In the genomic region with DNA sequence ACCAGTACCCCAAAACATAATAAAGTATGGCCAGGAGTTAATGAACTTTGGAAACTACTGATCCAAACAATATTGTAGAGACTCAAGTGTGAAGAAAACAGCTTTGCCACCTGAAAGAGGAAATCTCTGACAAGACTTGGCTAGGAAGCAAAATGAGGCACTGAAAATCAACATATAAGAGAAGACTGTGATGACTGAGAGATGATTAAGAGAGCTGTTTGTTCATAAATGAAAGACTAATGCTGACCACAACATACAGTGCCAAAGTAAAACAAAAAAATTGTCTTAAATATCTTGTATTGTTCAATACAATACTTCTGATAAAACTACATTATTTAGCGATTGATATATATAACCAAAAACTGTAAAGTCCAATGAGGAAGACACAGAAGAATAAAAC, we compare ENCODE assay signal across 16 cellular contexts. TPM values are rescaled to one million over a fixed set of nuclear protein-coding genes. Genes with fewer than 3 reads are reported as not detected.
DNase-seq lines count a peak whose midpoint lies in the region; ATAC-seq, FAIRE-seq and TF ChIP-seq lines count a peak whose summit lies in the region.
"Had no signal": no experiment of that assay in that cellular context is flagged by ENCODE, and none has a peak within 500 bp of the region (broad histone marks: within the 10 kb centered on the region; RNA-seq: fewer than 3 reads in every experiment).

No MANE protein-coding gene starts in this region.

- TF ChIP-seq CTCF in Loucy (conservative IDR thresholded peaks at IDR 0.05; ENCODE audit: low read length), result no peak
- TF ChIP-seq CTCF in GM12878 (IDR thresholded peaks at IDR 0.05 in 2 of 3, conservative IDR thresholded peaks at IDR 0.05 in 1 of 3; ENCODE audit: control insufficient read depth in 2 of 3, extremely low read depth in 1 of 3, insufficient read depth in 1 of 3, low read depth in 3 of 3, low read length in 3 of 3), result no peak

- peak overlapping the region; percentile 23 for H3K27ac Mint-ChIP-seq in activated CD4-positive, alpha-beta T cell treated with anti-CD3 and anti-CD28 coated beads for 36 hours
- H3K27ac Mint-ChIP-seq: activated CD4-positive, alpha-beta T cell treated with anti-CD3 and anti-CD28 coated beads, Interleukin-2, amount 10 ng/mL, durations not matched to agents 24 days and 14 days had no signal

- BruUV-seq in GM12878 (replicated peaks; lab: Mats Ljungman, UMichigan), result no TSS peak

- SMC1A ChIA-PET in GM12878 (lab: Charles Lee; ENCODE audit: uncharacterized antibody, unreplicated experiment), result interaction anchor here (0.7 to 3.4 kb wide), 7 partner anchors 15 to 102 kb away, joined by 3 to 10 read pairs (median 4); a partner anchor contains a TSS

- intact Hi-C loops in activated CD4-positive, alpha-beta T cell treated with anti-CD3 and anti-CD28 coated beads for 36 hours (cut with DNase I, micrococcal nuclease), result loop anchor here in 1 of 2 experiments (5.0 kb wide), 1 partner anchor 51 kb away; no protein-coding TSS in a partner anchor
- intact Hi-C loops in GM12878 (cut with micrococcal nuclease; ENCODE audit: unreplicated experiment), result loop anchor here (2.0 kb wide), 1 partner anchor 93 kb away; no protein-coding TSS in a partner anchor

- no peak for FAIRE-seq in GM12878 (lab: Jason Lieb, UNC)
- FAIRE-seq: A204.1, RCC 7860 had no signal

- H3K79me2 ChIP-seq in Loucy (ENCODE audit: insufficient read depth, low read length) (peaks cover 89% of the 10 kb centered on the region), GM12878 (ENCODE audit: control insufficient read depth, insufficient read depth, low read length) (peaks cover 50% of the 10 kb centered on the region)

- H3K27me3 Mint-ChIP-seq in activated CD4-positive, alpha-beta T cell treated with anti-CD3 and anti-CD28 coated beads for 36 hours, result no peaks in the 10 kb centered on the region
- H3K27me3 Mint-ChIP-seq: activated CD4-positive, alpha-beta T cell treated with anti-CD3 and anti-CD28 coated beads, Interleukin-2, amount 10 ng/mL, durations not matched to agents 24 days and 14 days had no signal

- H3K9ac ChIP-seq in Loucy (ENCODE audit: low read depth, low read length, poor library complexity, severe bottlenecking) (peak overlapping the region; percentile 12), GM12878 (ENCODE audit: control insufficient read depth, insufficient read depth, low read length) (no peak overlapping the region)

- TF ChIP-seq EP300 in GM12878 (IDR thresholded peaks at IDR 0.05; ENCODE audit: borderline replicate concordance in 1 of 2, control insufficient read depth in 1 of 2, low read depth in 2 of 2, low read length in 2 of 2), result no peak

- no peak for DNase-seq in activated CD4-positive, alpha-beta T cell treated with anti-CD3 and anti-CD28 coated beads for 36 hours
- DNase-seq in activated CD4-positive, alpha-beta T cell treated with anti-CD3 and anti-CD28 coated beads, Interleukin-2, amount 50 U/mL, for 4 hours, result no peak
- DNase-seq in GM12878 (ENCODE audit: low read depth, low spot score), result no peak
- DNase-seq in renal cortical epithelial cell (ENCODE audit: low read depth), result peak; percentile 17
- DNase-seq in hypothalamus (lab: John Stamatoyannopoulos, UW), result no peak
- DNase-seq: activated CD4-positive, alpha-beta T cell treated with anti-CD3 and anti-CD28 coated beads, Interleukin-2, amount 10 ng/mL, durations not matched to agents 24 days and 14 days; activated naive CD4-positive, alpha-beta T cell treated with Interleukin-2 at 50 U/mL for 16 hours; DMS 273 treated with DMSO at 0.1 percent for 48 hours; left ventricle myocardium inferior; NCI-H510A treated with DMSO at 0.1 percent for 48 hours had no signal

- peak overlapping the region; percentile 83 for H3K4me2 ChIP-seq in Loucy (ENCODE audit: low read depth, low read length, poor library complexity, severe bottlenecking)
- no peak overlapping the region for H3K4me2 ChIP-seq in GM12878 (ENCODE audit: control insufficient read depth, insufficient read depth)

- 95% methylated on average over 1 of the region's 1 CpG for WGBS in GM12878 (ENCODE audit: insufficient coverage, insufficient replicate concordance, low lambda C conversion rate, missing lambda C conversion rate)

- in situ Hi-C loops in GM12878 (cut with MboI), result no loop called here

- ATAC-seq in activated CD4-positive, alpha-beta T cell treated with anti-CD3 and anti-CD28 coated beads for 36 hours, result no peak
- ATAC-seq in GM12878, result peak; percentile 10; the same call in 1 of the 3 replicates
- no peak for ATAC-seq in HG03139 (IDR thresholded peaks at IDR 0.05; ENCODE audit: unreplicated experiment)
- no peak for ATAC-seq in GM18517 (IDR thresholded peaks at IDR 0.05; ENCODE audit: unreplicated experiment)

- CTCF ChIA-PET in activated CD4-positive, alpha-beta T cell treated with anti-CD3 and anti-CD28 coated beads for 36 hours (lab: Charles Lee), result interaction anchor here (0.8 to 1.3 kb wide), 2 partner anchors 11 to 15 kb away, joined by 3 read pairs; a partner anchor contains a TSS
- CTCF ChIA-PET in GM12878 (lab: Yijun Ruan, JAX), result interaction anchor here (1.1 to 2.9 kb wide), 5 partner anchors 11 to 451 kb away, joined by 3 to 12 read pairs (median 5); no protein-coding TSS in a partner anchor

- POLR2A ChIA-PET in activated CD4-positive, alpha-beta T cell treated with anti-CD3 and anti-CD28 coated beads for 36 hours (lab: Charles Lee), result interaction anchor here (0.6 kb wide), 1 partner anchor 374 kb away, joined by 3 read pairs; no protein-coding TSS in a partner anchor
- POLR2A ChIA-PET in GM12878 (lab: Charles Lee), result interaction anchor here (1.1 to 1.8 kb wide), 2 partner anchors 13 to 15 kb away, joined by 3 to 4 read pairs; no protein-coding TSS in a partner anchor

- H3K4me1 ChIP-seq in Loucy (ENCODE audit: insufficient read depth, low read length, poor library complexity, severe bottlenecking) (peaks cover 62% of the 10 kb centered on the region), GM12878 (ENCODE audit: control insufficient read depth, insufficient read depth, low read length) (peaks cover 6% of the 10 kb centered on the region)

- peaks cover 33% of the 10 kb centered on the region for H3K4me1 Mint-ChIP-seq in activated CD4-positive, alpha-beta T cell treated with anti-CD3 and anti-CD28 coated beads for 36 hours

- no peak for TF ChIP-seq RAD21 in GM12878 (IDR thresholded peaks at IDR 0.05; ENCODE audit: insufficient read depth, low read depth, low read length)

- H2AFZ ChIP-seq in Loucy (ENCODE audit: low read length) (no peak overlapping the region), GM12878 (ENCODE audit: control insufficient read depth, low read depth, low read length) (no peak overlapping the region)

- peaks cover 20% of the 10 kb centered on the region for H3K36me3 Mint-ChIP-seq in activated CD4-positive, alpha-beta T cell treated with anti-CD3 and anti-CD28 coated beads for 36 hours (ENCODE audit: low read depth)

- H3K36me3 ChIP-seq in Loucy (ENCODE audit: insufficient read depth, low read length) (peaks cover 34% of the 10 kb centered on the region), GM12878 (ENCODE audit: control insufficient read depth in 2 of 2, insufficient read depth in 2 of 2, low read length in 1 of 2) (peaks cover 0 to 8% of the 10 kb centered on the region in 2 experiments; a peak in 3 of 4 replicates)

- no peak for TF ChIP-seq POLR2A in GM12878 (IDR thresholded peaks at IDR 0.05; ENCODE audit: low read depth, low read length)

- H3K4me3 ChIP-seq in Loucy (ENCODE audit: low read length, poor library complexity, severe bottlenecking) (peak overlapping the region; percentile 18), GM12878 (no peak overlapping the region)
- H3K4me3 ChIP-seq: left ventricle myocardium inferior, skin epidermis had no signal

- H4K20me1 ChIP-seq in Loucy (ENCODE audit: insufficient read depth, low read length, poor library complexity, severe bottlenecking), result peaks cover 62% of the 10 kb centered on the region
- no peaks in the 10 kb centered on the region for H4K20me1 ChIP-seq in GM12878 (ENCODE audit: control insufficient read depth, insufficient read depth)

- no peaks in the 10 kb centered on the region for H3K9me2 ChIP-seq in Loucy (replicated peaks; ENCODE audit: low read depth, low read length)

- H3K27ac ChIP-seq in GM12878 (ENCODE audit: control insufficient read depth, insufficient read depth), result no peak overlapping the region
- H3K27ac ChIP-seq: left ventricle myocardium inferior, skin epidermis had no signal

- no peaks in the 10 kb centered on the region for H3K9me3 Mint-ChIP-seq in activated CD4-positive, alpha-beta T cell treated with anti-CD3 and anti-CD28 coated beads for 36 hours (ENCODE audit: low read depth)
- H3K9me3 Mint-ChIP-seq: activated CD4-positive, alpha-beta T cell treated with anti-CD3 and anti-CD28 coated beads, Interleukin-2, amount 10 ng/mL, durations not matched to agents 24 days and 14 days had no signal

- no peaks in the 10 kb centered on the region for H3F3A ChIP-seq in Loucy (ENCODE audit: low read depth)

- H3K27me3 ChIP-seq in Loucy (ENCODE audit: insufficient read depth, low read length, poor library complexity, severe bottlenecking) (no peaks in the 10 kb centered on the region), GM12878 (replicated peaks in 1 of 2; ENCODE audit: control insufficient read depth in 2 of 2, insufficient read depth in 2 of 2, low read length in 1 of 2) (no peaks in the 10 kb centered on the region)

- no peaks in the 10 kb centered on the region for H3K9me3 ChIP-seq in Loucy (ENCODE audit: insufficient read depth, low read depth, low read length)
- no peaks in the 10 kb centered on the region for H3K9me3 ChIP-seq in GM12878 (replicated peaks; ENCODE audit: control insufficient read depth, insufficient read depth, low read length)
- H3K9me3 ChIP-seq: left ventricle myocardium inferior had no signal

- H3K4me3 Mint-ChIP-seq in activated CD4-positive, alpha-beta T cell treated with anti-CD3 and anti-CD28 coated beads for 36 hours, result no peak overlapping the region
- H3K4me3 Mint-ChIP-seq: activated CD4-positive, alpha-beta T cell treated with anti-CD3 and anti-CD28 coated beads, Interleukin-2, amount 10 ng/mL, durations not matched to agents 24 days and 14 days had no signal

- RAD21 ChIA-PET in GM12878 (lab: Charles Lee; ENCODE audit: unreplicated experiment), result interaction anchor here (1.3 kb wide), 1 partner anchor 93 kb away, joined by 3 read pairs; no protein-coding TSS in a partner anchor

RNA-seq across cellular contexts. Expression of a gene that starts 7.2 kb away (rescaled TPM):
- total RNA-seq in activated CD4-positive, alpha-beta T cell treated with anti-CD3 and anti-CD28 coated beads for 36 hours, result 10 to 100 TPM; 21.5 to 24.4 TPM
- total RNA-seq in GM12878 (2013; cell fraction: nucleolus; rRNA removed), result 79.3 and 87.8 TPM in 2 replicates
- total RNA-seq in GM12878 (2014; rRNA removed) (16.9 and 17.4 TPM in 2 replicates), GM12878 (2014; rRNA removed; fragmentation: Illumina TruSeq; extraction: Trizol) (23.2 and 24.0 TPM in 2 replicates), GM12878 (2021) (21.9 and 25.5 TPM in 2 replicates), renal cortical epithelial cell (59.2 and 113 TPM in 2 replicates)
- 10.8 TPM for polyA plus RNA-seq in GM12878 (2011; ENCODE audit: low read depth)
- polyA plus RNA-seq in GM12878 (2011; rRNA removed) (23.0 and 27.9 TPM in 2 replicates), GM12878 (2014; fragmentation: Illumina TruSeq; extraction: Trizol) (14.6 and 14.8 TPM in 2 replicates), GM12878 (2014; fragmentation: Nextera tagmentation; extraction: Ambion mirVana) (1 to 10 TPM; 7.2 to 9.1 TPM), GM12878 (2014; rRNA removed) (12.3 and 17.7 TPM in 2 replicates), GM12878 (2016; fragmentation: Nextera tagmentation; extraction: Ambion mirVana) (10 to 100 TPM; 14.3 to 19.9 TPM)
- 11.4 and 12.4 TPM in 2 replicates for polyA plus RNA-seq in GM12878 (2011; cell fraction: cytosol; rRNA removed)
- polyA plus RNA-seq in GM12878 (2011; cell fraction: nucleus; rRNA removed), result 21.1 and 27.8 TPM in 2 replicates
- 11.9 and 13.0 TPM in 2 replicates for polyA plus RNA-seq in GM12878 (2012)
- polyA minus RNA-seq in GM12878 (2011; rRNA and poly(A)+ RNA removed), result 45.6 and 65.7 TPM in 2 replicates
- polyA minus RNA-seq in GM12878 (2011; cell fraction: cytosol; rRNA and poly(A)+ RNA removed), result 16.0 and 18.2 TPM in 2 replicates
- 22.4 and 34.7 TPM in 2 replicates for polyA minus RNA-seq in GM12878 (2011; cell fraction: nucleus; rRNA and poly(A)+ RNA removed)

RNA-seq across cellular contexts. Expression of a gene that starts 15.2 kb away (rescaled TPM):
- total RNA-seq in activated CD4-positive, alpha-beta T cell treated with anti-CD3 and anti-CD28 coated beads for 36 hours, result 1 to 10 TPM; 8.8 to 9.3 TPM
- 16.5 and 17.2 TPM in 2 replicates for total RNA-seq in GM12878 (2013; cell fraction: nucleolus; rRNA removed)
- total RNA-seq in GM12878 (2014; rRNA removed) (9.5 and 11.2 TPM in 2 replicates), GM12878 (2014; rRNA removed; fragmentation: Illumina TruSeq; extraction: Trizol) (9.9 and 10.4 TPM in 2 replicates), GM12878 (2021) (7.3 and 7.9 TPM in 2 replicates), renal cortical epithelial cell (16.5 and 18.5 TPM in 2 replicates)
- polyA plus RNA-seq in GM12878 (2011; ENCODE audit: low read depth), result 1.7 TPM
- polyA plus RNA-seq in GM12878 (2011; rRNA removed) (11.5 and 16.8 TPM in 2 replicates), GM12878 (2014; fragmentation: Illumina TruSeq; extraction: Trizol) (9.5 and 13.3 TPM in 2 replicates), GM12878 (2014; fragmentation: Nextera tagmentation; extraction: Ambion mirVana) (1 to 10 TPM; 1.7 to 3.0 TPM), GM12878 (2014; rRNA removed) (4.0 and 5.1 TPM in 2 replicates), GM12878 (2016; fragmentation: Nextera tagmentation; extraction: Ambion mirVana) (1 to 10 TPM; 6.4 to 6.8 TPM)
- 3.4 and 3.8 TPM in 2 replicates for polyA plus RNA-seq in GM12878 (2011; cell fraction: cytosol; rRNA removed)
- 3.4 and 3.7 TPM in 2 replicates for polyA plus RNA-seq in GM12878 (2011; cell fraction: nucleus; rRNA removed)
- polyA plus RNA-seq in GM12878 (2012), result 3.2 and 5.1 TPM in 2 replicates
- 9.7 and 13.4 TPM in 2 replicates for polyA minus RNA-seq in GM12878 (2011; rRNA and poly(A)+ RNA removed)
- polyA minus RNA-seq in GM12878 (2011; cell fraction: cytosol; rRNA and poly(A)+ RNA removed), result 2.9 and 4.5 TPM in 2 replicates
- polyA minus RNA-seq in GM12878 (2011; cell fraction: nucleus; rRNA and poly(A)+ RNA removed), result 8.8 and 10.6 TPM in 2 replicates

RNA-seq across cellular contexts. Expression of a gene that starts 33.3 kb away (rescaled TPM):
- total RNA-seq in activated CD4-positive, alpha-beta T cell treated with anti-CD3 and anti-CD28 coated beads for 36 hours, result 1 to 10 TPM; 6.0 TPM
- total RNA-seq in GM12878 (2013; cell fraction: nucleolus; rRNA removed), result 23.8 and 26.5 TPM in 2 replicates
- 5.3 and 6.9 TPM in 2 replicates for total RNA-seq in GM12878 (2014; rRNA removed)
- 3.5 and 4.1 TPM in 2 replicates for total RNA-seq in GM12878 (2014; rRNA removed; fragmentation: Illumina TruSeq; extraction: Trizol)
- 6.9 and 8.1 TPM in 2 replicates for total RNA-seq in GM12878 (2021)
- 3.2 TPM for polyA plus RNA-seq in GM12878 (2011; ENCODE audit: low read depth)
- polyA plus RNA-seq in GM12878 (2011; rRNA removed), result 19.5 and 26.3 TPM in 2 replicates
- 7.8 and 9.9 TPM in 2 replicates for polyA plus RNA-seq in GM12878 (2011; cell fraction: cytosol; rRNA removed)
- polyA plus RNA-seq in GM12878 (2011; cell fraction: nucleus; rRNA removed), result 20.8 and 28.9 TPM in 2 replicates
- polyA plus RNA-seq in GM12878 (2012), result 4.6 and 6.7 TPM in 2 replicates
- polyA plus RNA-seq in GM12878 (2014; fragmentation: Illumina TruSeq; extraction: Trizol), result 10.0 and 10.9 TPM in 2 replicates
- 1 to 10 TPM; 1.8 to 2.4 TPM for polyA plus RNA-seq in GM12878 (2014; fragmentation: Nextera tagmentation; extraction: Ambion mirVana)
- polyA plus RNA-seq in GM12878 (2014; rRNA removed), result 4.9 and 7.0 TPM in 2 replicates
- polyA plus RNA-seq in GM12878 (2016; fragmentation: Nextera tagmentation; extraction: Ambion mirVana), result 1 to 10 TPM; 2.8 to 3.6 TPM
- polyA minus RNA-seq in GM12878 (2011; rRNA and poly(A)+ RNA removed), result 7.1 and 11.6 TPM in 2 replicates
- polyA minus RNA-seq in GM12878 (2011; cell fraction: cytosol; rRNA and poly(A)+ RNA removed), result 2.9 and 4.6 TPM in 2 replicates
- 4.5 and 5.2 TPM in 2 replicates for polyA minus RNA-seq in GM12878 (2011; cell fraction: nucleus; rRNA and poly(A)+ RNA removed)
- total RNA-seq in renal cortical epithelial cell, result 3.3 and 11.6 TPM in 2 replicates

RNA-seq across cellular contexts. Expression of a gene that starts 42.9 kb away (rescaled TPM):
- total RNA-seq in activated CD4-positive, alpha-beta T cell treated with anti-CD3 and anti-CD28 coated beads for 36 hours, result 10 to 100 TPM; 24.3 to 27.2 TPM
- total RNA-seq in GM12878 (2013; cell fraction: nucleolus; rRNA removed), result 201 and 223 TPM in 2 replicates
- 10.1 and 12.5 TPM in 2 replicates for total RNA-seq in GM12878 (2014; rRNA removed)
- total RNA-seq in GM12878 (2014; rRNA removed; fragmentation: Illumina TruSeq; extraction: Trizol), result 23.2 and 23.7 TPM in 2 replicates
- total RNA-seq in GM12878 (2021), result 24.5 and 26.6 TPM in 2 replicates
- 8.8 TPM for polyA plus RNA-seq in GM12878 (2011; ENCODE audit: low read depth)
- 31.6 and 39.6 TPM in 2 replicates for polyA plus RNA-seq in GM12878 (2011; rRNA removed)
- polyA plus RNA-seq in GM12878 (2011; cell fraction: cytosol; rRNA removed), result 15.4 and 20.5 TPM in 2 replicates
- polyA plus RNA-seq in GM12878 (2011; cell fraction: nucleus; rRNA removed), result 38.8 and 39.0 TPM in 2 replicates
- 10.4 and 13.0 TPM in 2 replicates for polyA plus RNA-seq in GM12878 (2012)
- polyA plus RNA-seq in GM12878 (2014; fragmentation: Illumina TruSeq; extraction: Trizol), result 18.6 and 22.9 TPM in 2 replicates
- 1 to 10 TPM; 2.6 to 2.9 TPM for polyA plus RNA-seq in GM12878 (2014; fragmentation: Nextera tagmentation; extraction: Ambion mirVana)
- polyA plus RNA-seq in GM12878 (2014; rRNA removed), result 11.7 and 15.0 TPM in 2 replicates
- 1 to 10 TPM; 9.4 to 9.5 TPM for polyA plus RNA-seq in GM12878 (2016; fragmentation: Nextera tagmentation; extraction: Ambion mirVana)
- polyA minus RNA-seq in GM12878 (2011; rRNA and poly(A)+ RNA removed), result 58.5 and 61.5 TPM in 2 replicates
- polyA minus RNA-seq in GM12878 (2011; cell fraction: cytosol; rRNA and poly(A)+ RNA removed), result 11.0 and 15.6 TPM in 2 replicates
- 67.9 and 92.5 TPM in 2 replicates for polyA minus RNA-seq in GM12878 (2011; cell fraction: nucleus; rRNA and poly(A)+ RNA removed)
- 18.9 and 56.8 TPM in 2 replicates for total RNA-seq in renal cortical epithelial cell
